ENCODE assay signal across 11 cellular contexts in genomic region chr2:74499940-74500577, GRCh38. TPM values are rescaled to one million over a fixed set of nuclear protein-coding genes. Genes with fewer than 3 reads are reported as not detected.
DNase-seq lines count a peak whose midpoint lies in the region; ATAC-seq and TF ChIP-seq lines count a peak whose summit lies in the region.
"Had no signal": no experiment of that assay in that cellular context is flagged by ENCODE, and none has a peak within 500 bp of the region (broad histone marks: within the 10 kb centered on the region; RNA-seq: fewer than 3 reads in every experiment).

No MANE protein-coding gene starts in this region.

- no peaks in the 10 kb centered on the region for H3K9me3 Mint-ChIP-seq in activated CD8-positive, alpha-beta T cell treated with anti-CD3 and anti-CD28 coated beads for 36 hours
- H3K9me3 Mint-ChIP-seq in activated CD8-positive, alpha-beta T cell treated with anti-CD3 and anti-CD28 coated beads, Interleukin-2, amount 10 ng/mL, durations not matched to agents 7 days and 5 days (ENCODE audit: insufficient read depth), result no peaks in the 10 kb centered on the region
- no peaks in the 10 kb centered on the region for H3K9me3 Mint-ChIP-seq in activated T-helper 1 cell treated with anti-CD3 and anti-CD28 coated beads, Interleukin-12 subunit alpha, Interleukin-12 subunit beta, Interleukin-2, Interleukin-4 antibody, amounts not matched to agents 30 ng/mL and 10 ng/mL and 1 ng/mL, durations not matched to agents 14 hours and 24 hours and 36 hours

- POLR2A ChIA-PET in activated CD8-positive, alpha-beta T cell treated with anti-CD3 and anti-CD28 coated beads for 36 hours (lab: Charles Lee), result interaction anchor here (0.6 to 5.2 kb wide), 9 partner anchors 8 to 55 kb away, joined by 3 to 23 read pairs (median 4); partner anchors contain the start of genes CCDC142, TLX2, TTC31 and WBP1
- POLR2A ChIA-PET in activated CD8-positive, alpha-beta T cell treated with anti-CD3 and anti-CD28 coated beads, Interleukin-2, amount 10 ng/mL, durations not matched to agents 7 days and 5 days (lab: Charles Lee), result interaction anchor here (0.6 to 1.5 kb wide), 4 partner anchors 28 to 82 kb away, joined by 3 to 6 read pairs (median 4); partner anchors contain the start of genes AUP1, HTRA2 and MRPL53

- H3K4me1 ChIP-seq in skeletal muscle satellite cell (ENCODE audit: control insufficient read depth, insufficient read depth, low read length), result peaks cover 47% of the 10 kb centered on the region
- H3K4me1 ChIP-seq in gastrocnemius medialis, result peaks cover 26 to 39% of the 10 kb centered on the region in 2 donors

- ATAC-seq in activated CD8-positive, alpha-beta T cell treated with anti-CD3 and anti-CD28 coated beads for 36 hours, result no peak
- no peak for ATAC-seq in activated CD8-positive, alpha-beta T cell treated with anti-CD3 and anti-CD28 coated beads, Interleukin-2, amount 10 ng/mL, durations not matched to agents 7 days and 5 days
- ATAC-seq in gastrocnemius medialis, result no peak
- ATAC-seq in HG03521 (IDR thresholded peaks at IDR 0.05; ENCODE audit: unreplicated experiment), result no peak
- no peak for ATAC-seq in HG02884 (IDR thresholded peaks at IDR 0.05; ENCODE audit: unreplicated experiment)

- no peak for TF ChIP-seq POLR2A in gastrocnemius medialis (IDR thresholded peaks at IDR 0.05)

- H3K4me3 ChIP-seq in kidney epithelial cell (ENCODE audit: low read depth, low read length) (peak overlapping the region; percentile 18), skeletal muscle satellite cell (ENCODE audit: low read length) (no peak overlapping the region), gastrocnemius medialis (peak overlapping the region in 1 of 4 donors; percentile 48)

- H3K4me1 Mint-ChIP-seq in activated CD8-positive, alpha-beta T cell treated with anti-CD3 and anti-CD28 coated beads for 36 hours (ENCODE audit: low read depth), result peaks cover 36% of the 10 kb centered on the region
- peaks cover 57% of the 10 kb centered on the region for H3K4me1 Mint-ChIP-seq in activated CD8-positive, alpha-beta T cell treated with anti-CD3 and anti-CD28 coated beads, Interleukin-2, amount 10 ng/mL, durations not matched to agents 7 days and 5 days (ENCODE audit: low read depth)
- H3K4me1 Mint-ChIP-seq in activated T-helper 1 cell treated with anti-CD3 and anti-CD28 coated beads, Interleukin-12 subunit alpha, Interleukin-12 subunit beta, Interleukin-2, Interleukin-4 antibody, amounts not matched to agents 30 ng/mL and 10 ng/mL and 1 ng/mL, durations not matched to agents 14 hours and 24 hours and 36 hours (ENCODE audit: low read depth), result peaks cover 57% of the 10 kb centered on the region

- no peak overlapping the region for H3K9ac ChIP-seq in skeletal muscle satellite cell (ENCODE audit: low read depth, low read length)

- peak overlapping the region; percentile 95 for H3K4me2 ChIP-seq in skeletal muscle satellite cell (ENCODE audit: low read length)

- H3K36me3 Mint-ChIP-seq in activated CD8-positive, alpha-beta T cell treated with anti-CD3 and anti-CD28 coated beads for 36 hours (ENCODE audit: low read depth), result peaks cover 15% of the 10 kb centered on the region
- peaks cover 24% of the 10 kb centered on the region for H3K36me3 Mint-ChIP-seq in activated CD8-positive, alpha-beta T cell treated with anti-CD3 and anti-CD28 coated beads, Interleukin-2, amount 10 ng/mL, durations not matched to agents 7 days and 5 days (ENCODE audit: low read depth)
- peaks cover 38% of the 10 kb centered on the region for H3K36me3 Mint-ChIP-seq in activated T-helper 1 cell treated with anti-CD3 and anti-CD28 coated beads, Interleukin-12 subunit alpha, Interleukin-12 subunit beta, Interleukin-2, Interleukin-4 antibody, amounts not matched to agents 30 ng/mL and 10 ng/mL and 1 ng/mL, durations not matched to agents 14 hours and 24 hours and 36 hours (ENCODE audit: low read depth)

- peak overlapping the region; percentile 12 for H3K4me3 Mint-ChIP-seq in activated CD8-positive, alpha-beta T cell treated with anti-CD3 and anti-CD28 coated beads for 36 hours
- H3K4me3 Mint-ChIP-seq in activated CD8-positive, alpha-beta T cell treated with anti-CD3 and anti-CD28 coated beads, Interleukin-2, amount 10 ng/mL, durations not matched to agents 7 days and 5 days, result no peak overlapping the region
- peak overlapping the region; percentile 26 for H3K4me3 Mint-ChIP-seq in activated T-helper 1 cell treated with anti-CD3 and anti-CD28 coated beads, Interleukin-12 subunit alpha, Interleukin-12 subunit beta, Interleukin-2, Interleukin-4 antibody, amounts not matched to agents 30 ng/mL and 10 ng/mL and 1 ng/mL, durations not matched to agents 14 hours and 24 hours and 36 hours

- DNase-seq in activated CD8-positive, alpha-beta T cell treated with anti-CD3 and anti-CD28 coated beads for 36 hours, result no peak
- DNase-seq in activated CD8-positive, alpha-beta T cell treated with anti-CD3 and anti-CD28 coated beads, Interleukin-2, amount 10 ng/mL, durations not matched to agents 7 days and 5 days, result no peak
- DNase-seq in activated T-helper 1 cell treated with anti-CD3 and anti-CD28 coated beads, Interleukin-12 subunit alpha, Interleukin-12 subunit beta, Interleukin-2, Interleukin-4 antibody, amounts not matched to agents 30 ng/mL and 10 ng/mL and 1 ng/mL, durations not matched to agents 14 hours and 24 hours and 36 hours (ENCODE audit: low spot score), result no peak
- no peak for DNase-seq in kidney epithelial cell (ENCODE audit: low read depth)
- no peak for DNase-seq in gastrocnemius medialis
- DNase-seq: DMS79, T-helper 17 cell had no signal

- H3K9me3 ChIP-seq in skeletal muscle satellite cell (replicated peaks; ENCODE audit: low read length), result no peaks in the 10 kb centered on the region
- H3K9me3 ChIP-seq in gastrocnemius medialis, result no peaks in the 10 kb centered on the region

- intact Hi-C loops in activated CD8-positive, alpha-beta T cell treated with anti-CD3 and anti-CD28 coated beads for 36 hours (cut with micrococcal nuclease), result no loop called here
- intact Hi-C loops in activated T-helper 1 cell treated with anti-CD3 and anti-CD28 coated beads, Interleukin-12 subunit alpha, Interleukin-12 subunit beta, Interleukin-2, Interleukin-4 antibody, amounts not matched to agents 30 ng/mL and 10 ng/mL and 1 ng/mL, durations not matched to agents 14 hours and 24 hours and 36 hours (cut with micrococcal nuclease), result no loop called here
- intact Hi-C loops in gastrocnemius medialis (cut with DNase I; ENCODE audit: low total_unique reads), result no loop called here

- CTCF ChIA-PET in activated CD8-positive, alpha-beta T cell treated with anti-CD3 and anti-CD28 coated beads for 36 hours (lab: Charles Lee), result interaction anchor here (0.8 to 2.4 kb wide), 5 partner anchors 9 to 86 kb away, joined by 3 to 9 read pairs (median 5); partner anchors contain the start of gene TLX2
- CTCF ChIA-PET in activated CD8-positive, alpha-beta T cell treated with anti-CD3 and anti-CD28 coated beads, Interleukin-2, amount 10 ng/mL, durations not matched to agents 7 days and 5 days (lab: Charles Lee), result interaction anchor here (1.0 to 6.4 kb wide), 7 partner anchors 16 to 87 kb away, joined by 3 to 28 read pairs (median 5); partner anchors contain the start of genes CCDC142, MRPL53 and TTC31

- in situ Hi-C loops in gastrocnemius medialis (cut with MboI; ENCODE audit: low sequenced_read_pairs in 4 of 4), result no loop called here

- H3K27ac ChIP-seq in gastrocnemius medialis, result no peak overlapping the region

- H3K36me3 ChIP-seq in kidney epithelial cell (ENCODE audit: control insufficient read depth, insufficient read depth, low read length) (no peaks in the 10 kb centered on the region), skeletal muscle satellite cell (ENCODE audit: insufficient read depth, low read length) (peaks cover 8% of the 10 kb centered on the region), gastrocnemius medialis (peaks cover 0 to 6% of the 10 kb centered on the region in 2 donors)

- no peak overlapping the region for H3K27ac Mint-ChIP-seq in activated CD8-positive, alpha-beta T cell treated with anti-CD3 and anti-CD28 coated beads for 36 hours
- no peak overlapping the region for H3K27ac Mint-ChIP-seq in activated CD8-positive, alpha-beta T cell treated with anti-CD3 and anti-CD28 coated beads, Interleukin-2, amount 10 ng/mL, durations not matched to agents 7 days and 5 days
- no peak overlapping the region for H3K27ac Mint-ChIP-seq in activated T-helper 1 cell treated with anti-CD3 and anti-CD28 coated beads, Interleukin-12 subunit alpha, Interleukin-12 subunit beta, Interleukin-2, Interleukin-4 antibody, amounts not matched to agents 30 ng/mL and 10 ng/mL and 1 ng/mL, durations not matched to agents 14 hours and 24 hours and 36 hours
- H3K27ac Mint-ChIP-seq: T-helper 17 cell had no signal

- no peak for TF ChIP-seq CTCF in activated CD8-positive, alpha-beta T cell treated with anti-CD3 and anti-CD28 coated beads for 36 hours (IDR thresholded peaks at IDR 0.05)
- TF ChIP-seq CTCF in kidney epithelial cell (IDR thresholded peaks at IDR 0.05; ENCODE audit: insufficient read depth, low read length, poor library complexity, severe bottlenecking) (no peak), gastrocnemius medialis (IDR thresholded peaks at IDR 0.05 in 4 of 5, conservative IDR thresholded peaks at IDR 0.05 in 1 of 5) (no peak)

- peaks cover 55% of the 10 kb centered on the region for H3K27me3 Mint-ChIP-seq in activated CD8-positive, alpha-beta T cell treated with anti-CD3 and anti-CD28 coated beads for 36 hours
- H3K27me3 Mint-ChIP-seq in activated CD8-positive, alpha-beta T cell treated with anti-CD3 and anti-CD28 coated beads, Interleukin-2, amount 10 ng/mL, durations not matched to agents 7 days and 5 days (ENCODE audit: low read depth), result peaks cover 41% of the 10 kb centered on the region
- peaks cover 46% of the 10 kb centered on the region for H3K27me3 Mint-ChIP-seq in activated T-helper 1 cell treated with anti-CD3 and anti-CD28 coated beads, Interleukin-12 subunit alpha, Interleukin-12 subunit beta, Interleukin-2, Interleukin-4 antibody, amounts not matched to agents 30 ng/mL and 10 ng/mL and 1 ng/mL, durations not matched to agents 14 hours and 24 hours and 36 hours (ENCODE audit: insufficient read depth)

- H3K27me3 ChIP-seq in kidney epithelial cell (ENCODE audit: control insufficient read depth, insufficient read depth, low read length), result peaks cover 48% of the 10 kb centered on the region
- peaks cover 41% of the 10 kb centered on the region for H3K27me3 ChIP-seq in skeletal muscle satellite cell (ENCODE audit: control insufficient read depth, insufficient read depth, low read length)
- peaks cover 42 to 74% (median 57%) of the 10 kb centered on the region in 3 donors for H3K27me3 ChIP-seq in gastrocnemius medialis

RNA-seq across cellular contexts. Expression of gene LBX2, which starts 0.7 kb away (rescaled TPM):
- total RNA-seq in activated CD8-positive, alpha-beta T cell treated with anti-CD3 and anti-CD28 coated beads for 36 hours, result under 1 TPM; 0.36 to 0.43 TPM
- total RNA-seq in activated CD8-positive, alpha-beta T cell treated with anti-CD3 and anti-CD28 coated beads, Interleukin-2, amount 10 ng/mL, durations not matched to agents 7 days and 5 days, result under 1 TPM; 0.32 to 0.68 TPM
- 0.54 and 1.1 TPM in 2 replicates for total RNA-seq in activated T-helper 1 cell treated with anti-CD3 and anti-CD28 coated beads, Interleukin-12 subunit alpha, Interleukin-12 subunit beta, Interleukin-2, Interleukin-4 antibody, amounts not matched to agents 30 ng/mL and 10 ng/mL and 1 ng/mL, durations not matched to agents 14 hours and 24 hours and 36 hours
- total RNA-seq in kidney epithelial cell (1.9 and 3.4 TPM in 2 replicates), gastrocnemius medialis (under 1 TPM in 1 of 4 donors, not detected in 3; 0.59 TPM)
- total RNA-seq in skeletal muscle satellite cell (2012; rRNA removed), result 4.8 and 5.2 TPM in 2 replicates

RNA-seq across cellular contexts. Expression of gene PCGF1, which starts 7.4 kb away (rescaled TPM):
- total RNA-seq in activated CD8-positive, alpha-beta T cell treated with anti-CD3 and anti-CD28 coated beads for 36 hours, result 10 to 100 TPM; 16.1 to 21.1 TPM
- total RNA-seq in activated CD8-positive, alpha-beta T cell treated with anti-CD3 and anti-CD28 coated beads, Interleukin-2, amount 10 ng/mL, durations not matched to agents 7 days and 5 days, result 10 to 100 TPM; 20.3 to 28.5 TPM
- 41.9 and 45.0 TPM in 2 replicates for total RNA-seq in activated T-helper 1 cell treated with anti-CD3 and anti-CD28 coated beads, Interleukin-12 subunit alpha, Interleukin-12 subunit beta, Interleukin-2, Interleukin-4 antibody, amounts not matched to agents 30 ng/mL and 10 ng/mL and 1 ng/mL, durations not matched to agents 14 hours and 24 hours and 36 hours
- total RNA-seq in kidney epithelial cell (17.1 and 19.3 TPM in 2 replicates), gastrocnemius medialis (10 to 100 TPM; 14.2 to 23.6 (median 20.0) TPM)
- total RNA-seq in skeletal muscle satellite cell (2012; rRNA removed), result 11.7 and 22.5 TPM in 2 replicates

RNA-seq across cellular contexts. Expression of gene TLX2, which starts 14.2 kb away (rescaled TPM):
- under 1 TPM in 1 of 2 experiments, not detected in 1; 0.16 TPM for total RNA-seq in activated CD8-positive, alpha-beta T cell treated with anti-CD3 and anti-CD28 coated beads for 36 hours
- under 1 TPM; 0.34 to 0.44 TPM for total RNA-seq in activated CD8-positive, alpha-beta T cell treated with anti-CD3 and anti-CD28 coated beads, Interleukin-2, amount 10 ng/mL, durations not matched to agents 7 days and 5 days
- total RNA-seq in activated T-helper 1 cell treated with anti-CD3 and anti-CD28 coated beads, Interleukin-12 subunit alpha, Interleukin-12 subunit beta, Interleukin-2, Interleukin-4 antibody, amounts not matched to agents 30 ng/mL and 10 ng/mL and 1 ng/mL, durations not matched to agents 14 hours and 24 hours and 36 hours, result 1.2 and 1.5 TPM in 2 replicates
- total RNA-seq in kidney epithelial cell, result 0.27 TPM in 1 of 2 replicates, not detected in the other
- under 0.01 TPM in 1 of 2 replicates, not detected in the other for total RNA-seq in skeletal muscle satellite cell (2012; rRNA removed)
- total RNA-seq in gastrocnemius medialis, result not detected
- total RNA-seq: kidney had no signal

RNA-seq across cellular contexts. Expression of gene TTC31, which starts 17.2 kb away (rescaled TPM):
- total RNA-seq in activated CD8-positive, alpha-beta T cell treated with anti-CD3 and anti-CD28 coated beads for 36 hours, result 10 to 100 TPM; 20.3 to 21.9 TPM
- 10 to 100 TPM; 38.3 to 40.0 TPM for total RNA-seq in activated CD8-positive, alpha-beta T cell treated with anti-CD3 and anti-CD28 coated beads, Interleukin-2, amount 10 ng/mL, durations not matched to agents 7 days and 5 days
- total RNA-seq in activated T-helper 1 cell treated with anti-CD3 and anti-CD28 coated beads, Interleukin-12 subunit alpha, Interleukin-12 subunit beta, Interleukin-2, Interleukin-4 antibody, amounts not matched to agents 30 ng/mL and 10 ng/mL and 1 ng/mL, durations not matched to agents 14 hours and 24 hours and 36 hours, result 30.2 and 32.2 TPM in 2 replicates
- total RNA-seq in kidney epithelial cell, result 19.1 and 20.3 TPM in 2 replicates
- 9.0 and 10.1 TPM in 2 replicates for total RNA-seq in skeletal muscle satellite cell (2012; rRNA removed)
- total RNA-seq in gastrocnemius medialis, result 1 to 10 TPM; 6.1 to 9.6 (median 7.7) TPM

RNA-seq across cellular contexts. Expression of gene CCDC142, which starts 17.3 kb away (rescaled TPM):
- 10 to 100 TPM in 1 of 2 experiments, 1 to 10 TPM in 1; 7.2 to 10.3 TPM for total RNA-seq in activated CD8-positive, alpha-beta T cell treated with anti-CD3 and anti-CD28 coated beads for 36 hours
- total RNA-seq in activated CD8-positive, alpha-beta T cell treated with anti-CD3 and anti-CD28 coated beads, Interleukin-2, amount 10 ng/mL, durations not matched to agents 7 days and 5 days, result 10 to 100 TPM; 22.5 to 26.7 TPM
- total RNA-seq in activated T-helper 1 cell treated with anti-CD3 and anti-CD28 coated beads, Interleukin-12 subunit alpha, Interleukin-12 subunit beta, Interleukin-2, Interleukin-4 antibody, amounts not matched to agents 30 ng/mL and 10 ng/mL and 1 ng/mL, durations not matched to agents 14 hours and 24 hours and 36 hours, result 30.4 and 36.3 TPM in 2 replicates
- total RNA-seq in kidney epithelial cell, result 4.4 and 9.5 TPM in 2 replicates
- 19.2 and 22.8 TPM in 2 replicates for total RNA-seq in skeletal muscle satellite cell (2012; rRNA removed)
- 1 to 10 TPM; 5.5 to 7.3 (median 6.0) TPM for total RNA-seq in gastrocnemius medialis
